9 cellular contexts compared by ENCODE assay signal in genomic region chr15:63553388-63553791, GRCh38. TPM values are rescaled to one million over a fixed set of nuclear protein-coding genes. Genes with fewer than 3 reads are reported as not detected.
DNase-seq lines count a peak whose midpoint lies in the region; ATAC-seq and TF ChIP-seq lines count a peak whose summit lies in the region.
"Had no signal": no experiment of that assay in that cellular context is flagged by ENCODE, and none has a peak within 500 bp of the region (broad histone marks: within the 10 kb centered on the region; RNA-seq: fewer than 3 reads in every experiment).

No MANE protein-coding gene starts in this region.

- no peaks in the 10 kb centered on the region for H3K27me3 Mint-ChIP-seq in effector memory CD8-positive, alpha-beta T cell
- no peaks in the 10 kb centered on the region for H3K27me3 Mint-ChIP-seq in activated CD8-positive, alpha-beta memory T cell treated with anti-CD3 and anti-CD28 coated beads, Interleukin-2, amount 10 ng/mL, durations not matched to agents 7 days and 5 days

- H3K4me1 Mint-ChIP-seq in effector memory CD8-positive, alpha-beta T cell (ENCODE audit: low read depth in 2 of 2) = peaks cover 7 to 37% of the 10 kb centered on the region in 2 donors
- peaks cover 36% of the 10 kb centered on the region for H3K4me1 Mint-ChIP-seq in activated CD8-positive, alpha-beta memory T cell treated with anti-CD3 and anti-CD28 coated beads, Interleukin-2, amount 10 ng/mL, durations not matched to agents 7 days and 5 days

- peak overlapping the region; percentile 9 to 81 for H3K27ac Mint-ChIP-seq in effector memory CD8-positive, alpha-beta T cell
- H3K27ac Mint-ChIP-seq in activated CD8-positive, alpha-beta memory T cell treated with anti-CD3 and anti-CD28 coated beads, Interleukin-2, amount 10 ng/mL, durations not matched to agents 7 days and 5 days = no peak overlapping the region

- no peaks in the 10 kb centered on the region for H3K9me3 Mint-ChIP-seq in effector memory CD8-positive, alpha-beta T cell
- no peaks in the 10 kb centered on the region for H3K9me3 Mint-ChIP-seq in activated CD8-positive, alpha-beta memory T cell treated with anti-CD3 and anti-CD28 coated beads, Interleukin-2, amount 10 ng/mL, durations not matched to agents 7 days and 5 days (ENCODE audit: low read depth)

- TF ChIP-seq CTCF in WERI-Rb-1 (IDR thresholded peaks at IDR 0.05; ENCODE audit: low read depth, low read length) = no peak

- CTCF ChIA-PET in activated CD8-positive, alpha-beta memory T cell treated with anti-CD3 and anti-CD28 coated beads, Interleukin-2, amount 10 ng/mL, durations not matched to agents 7 days and 5 days (lab: Charles Lee) = interaction anchor here (0.9 to 1.5 kb wide), 6 partner anchors 9 to 88 kb away, joined by 3 to 7 read pairs (median 5); no protein-coding TSS in a partner anchor

- peaks cover 50% of the 10 kb centered on the region for H3K36me3 Mint-ChIP-seq in effector memory CD8-positive, alpha-beta T cell (ENCODE audit: insufficient read depth)
- peaks cover 28% of the 10 kb centered on the region for H3K36me3 Mint-ChIP-seq in activated CD8-positive, alpha-beta memory T cell treated with anti-CD3 and anti-CD28 coated beads, Interleukin-2, amount 10 ng/mL, durations not matched to agents 7 days and 5 days

- peaks cover 14% of the 10 kb centered on the region for H3K36me3 ChIP-seq in WERI-Rb-1

- no peak overlapping the region for H3K27ac ChIP-seq in WERI-Rb-1
- H3K27ac ChIP-seq: neutrophil had no signal

- no peaks in the 10 kb centered on the region for H3K9me3 ChIP-seq in WERI-Rb-1 (ENCODE audit: severe bottlenecking)
- H3K9me3 ChIP-seq: neutrophil had no signal

- no peaks in the 10 kb centered on the region for H3K27me3 ChIP-seq in WERI-Rb-1 (ENCODE audit: insufficient read depth, low read depth, severe bottlenecking)
- H3K27me3 ChIP-seq: neutrophil had no signal

- DNase-seq in EH (ENCODE audit: low read depth) (peak; percentile 96), NCI-H2196 (lab: John Stamatoyannopoulos, UW; ENCODE audit: unreplicated experiment) (peak; percentile 7), mucosa of gallbladder (ENCODE audit: low spot score) (peak; percentile 80), WERI-Rb-1 (no peak)
- DNase-seq in effector memory CD8-positive, alpha-beta T cell = no peak
- DNase-seq in activated CD8-positive, alpha-beta memory T cell treated with anti-CD3 and anti-CD28 coated beads, Interleukin-2, amount 10 ng/mL, durations not matched to agents 7 days and 5 days = no peak
- no peak for DNase-seq in stimulated activated CD4-positive, alpha-beta T cell treated with anti-CD3 and anti-CD28 coated beads, Interleukin-12 subunit alpha, Interleukin-12 subunit beta, amount 100 ng/mL, for 4 hours
- no peak for DNase-seq in activated CD8-positive, alpha-beta memory T cell treated with anti-CD3 and anti-CD28 coated beads, Interleukin-2, amount 50 U/mL, for 48 hours

- ATAC-seq in effector memory CD8-positive, alpha-beta T cell (replicated peaks) = peak; percentile 67
- no peak for ATAC-seq in activated CD8-positive, alpha-beta memory T cell treated with anti-CD3 and anti-CD28 coated beads, Interleukin-2, amount 10 ng/mL, durations not matched to agents 7 days and 5 days

- no peak overlapping the region for H3K4me3 Mint-ChIP-seq in effector memory CD8-positive, alpha-beta T cell
- H3K4me3 Mint-ChIP-seq in activated CD8-positive, alpha-beta memory T cell treated with anti-CD3 and anti-CD28 coated beads, Interleukin-2, amount 10 ng/mL, durations not matched to agents 7 days and 5 days = no peak overlapping the region

- no peak overlapping the region for H3K4me3 ChIP-seq in WERI-Rb-1 (ENCODE audit: low read depth, low read length)

RNA-seq across cellular contexts. Expression of gene FBXL22, which starts 43.8 kb away (rescaled TPM):
- total RNA-seq in mucosa of gallbladder = 58.4 TPM
- total RNA-seq in activated CD8-positive, alpha-beta memory T cell treated with anti-CD3 and anti-CD28 coated beads, Interleukin-2, amount 10 ng/mL, durations not matched to agents 7 days and 5 days = under 1 TPM; 0.56 to 0.85 TPM

RNA-seq across cellular contexts. Expression of gene USP3, which starts 49.0 kb away (rescaled TPM):
- 81.2 TPM for total RNA-seq in mucosa of gallbladder
- total RNA-seq in activated CD8-positive, alpha-beta memory T cell treated with anti-CD3 and anti-CD28 coated beads, Interleukin-2, amount 10 ng/mL, durations not matched to agents 7 days and 5 days = 10 to 100 TPM; 50.5 to 67.1 TPM

Comparison
In these comparisons a context has a peak if more than half of its experiments do, and no peak if none do; other contexts are left out.
1. DNase-seq: peak in EH (single experiment), NCI-H2196 (single experiment) and mucosa of gallbladder (single experiment); none in effector memory CD8-positive, alpha-beta T cell (0 of 3), WERI-Rb-1 (single experiment), activated CD8-positive, alpha-beta memory T cell treated with anti-CD3 and anti-CD28 coated beads, Interleukin-2, amount 10 ng/mL, durations not matched to agents 7 days and 5 days (single experiment), stimulated activated CD4-positive, alpha-beta T cell treated with anti-CD3 and anti-CD28 coated beads, Interleukin-12 subunit alpha, Interleukin-12 subunit beta, amount 100 ng/mL, for 4 hours (single experiment) and activated CD8-positive, alpha-beta memory T cell treated with anti-CD3 and anti-CD28 coated beads, Interleukin-2, amount 50 U/mL, for 48 hours (single experiment).
2. RNA of gene FBXL22, which starts 43.8 kb away (total RNA-seq): 58.4 TPM in mucosa of gallbladder (single experiment); 0.56 to 0.85 TPM in activated CD8-positive, alpha-beta memory T cell treated with anti-CD3 and anti-CD28 coated beads, Interleukin-2, amount 10 ng/mL, durations not matched to agents 7 days and 5 days; every median in the first group is over 10 times any median in the second.